ENCODE assay signal across 8 cellular contexts in the genomic region with DNA sequence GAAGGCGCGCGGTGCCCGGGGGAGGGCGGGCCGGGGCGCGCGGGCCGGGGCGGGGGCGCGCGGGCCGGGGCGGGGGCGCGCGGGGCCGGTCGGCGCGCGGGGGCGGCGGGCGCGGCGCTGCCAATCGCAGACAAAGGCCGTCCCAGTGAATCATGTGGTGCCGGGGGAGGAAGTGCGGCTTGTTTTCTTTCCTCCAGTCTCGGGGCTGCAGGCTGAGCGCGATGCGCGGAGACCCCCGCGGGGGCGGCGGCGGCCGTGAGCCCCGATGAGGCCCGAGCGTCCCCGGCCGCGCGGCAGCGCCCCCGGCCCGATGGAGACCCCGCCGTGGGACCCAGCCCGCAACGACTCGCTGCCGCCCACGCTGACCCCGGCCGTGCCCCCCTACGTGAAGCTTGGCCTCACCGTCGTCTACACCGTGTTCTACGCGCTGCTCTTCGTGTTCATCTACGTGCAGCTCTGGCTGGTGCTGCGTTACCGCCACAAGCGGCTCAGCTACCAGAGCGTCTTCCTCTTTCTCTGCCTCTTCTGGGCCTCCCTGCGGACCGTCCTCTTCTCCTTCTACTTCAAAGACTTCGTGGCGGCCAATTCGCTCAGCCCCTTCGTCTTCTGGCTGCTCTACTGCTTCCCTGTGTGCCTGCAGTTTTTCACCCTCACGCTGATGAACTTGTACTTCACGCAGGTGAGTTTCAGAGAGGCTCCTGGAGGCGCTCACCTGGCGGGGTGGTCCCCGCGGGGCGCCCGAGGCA. TPM values are rescaled to one million over a fixed set of nuclear protein-coding genes. Genes with fewer than 3 reads are reported as not detected.
DNase-seq lines count a peak whose midpoint lies in the region; ATAC-seq lines count a peak whose summit lies in the region.

A gene with protein sequence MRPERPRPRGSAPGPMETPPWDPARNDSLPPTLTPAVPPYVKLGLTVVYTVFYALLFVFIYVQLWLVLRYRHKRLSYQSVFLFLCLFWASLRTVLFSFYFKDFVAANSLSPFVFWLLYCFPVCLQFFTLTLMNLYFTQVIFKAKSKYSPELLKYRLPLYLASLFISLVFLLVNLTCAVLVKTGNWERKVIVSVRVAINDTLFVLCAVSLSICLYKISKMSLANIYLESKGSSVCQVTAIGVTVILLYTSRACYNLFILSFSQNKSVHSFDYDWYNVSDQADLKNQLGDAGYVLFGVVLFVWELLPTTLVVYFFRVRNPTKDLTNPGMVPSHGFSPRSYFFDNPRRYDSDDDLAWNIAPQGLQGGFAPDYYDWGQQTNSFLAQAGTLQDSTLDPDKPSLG (plus strand): TSS at position 182 of the 746 bp plus-strand sequence. CDS start 84 bp downstream, at position 266.

- WGBS in mesodermal cell (ENCODE audit: insufficient coverage in 2 of 2), 2 experiments: 0% methylated on average over 36 to 52 of the region's 89 CpGs

- no peaks in the 10 kb centered on the region for H3K4me1 ChIP-seq in endocrine pancreas (ENCODE audit: control insufficient read depth, insufficient read depth, low read length)
- peaks cover 14% of the 10 kb centered on the region for H3K4me1 ChIP-seq in mesodermal cell (ENCODE audit: control insufficient read depth, insufficient read depth, low read length, poor library complexity, severe bottlenecking)

- peak; percentile 49 for ATAC-seq in HG02884 (IDR thresholded peaks at IDR 0.05; ENCODE audit: unreplicated experiment)
- ATAC-seq in activated CD8-positive, alpha-beta T cell treated with anti-CD3 and anti-CD28 coated beads, Interleukin-2, amount 10 ng/mL, durations not matched to agents 7 days and 5 days: peak; percentile 77

- peaks cover 17% of the 10 kb centered on the region for H3K4me1 Mint-ChIP-seq in activated CD8-positive, alpha-beta T cell treated with anti-CD3 and anti-CD28 coated beads, Interleukin-2, amount 10 ng/mL, durations not matched to agents 7 days and 5 days (ENCODE audit: low read depth)

- peaks cover 2% of the 10 kb centered on the region for H3K36me3 Mint-ChIP-seq in activated CD8-positive, alpha-beta T cell treated with anti-CD3 and anti-CD28 coated beads, Interleukin-2, amount 10 ng/mL, durations not matched to agents 7 days and 5 days (ENCODE audit: low read depth)

- peak within 1 kb of the TSS; percentile 86 for H3K27ac Mint-ChIP-seq in activated CD8-positive, alpha-beta T cell treated with anti-CD3 and anti-CD28 coated beads, Interleukin-2, amount 10 ng/mL, durations not matched to agents 7 days and 5 days

- H3K9me3 Mint-ChIP-seq in activated CD8-positive, alpha-beta T cell treated with anti-CD3 and anti-CD28 coated beads, Interleukin-2, amount 10 ng/mL, durations not matched to agents 7 days and 5 days (ENCODE audit: insufficient read depth): no peaks in the 10 kb centered on the region

- H3K4me3 Mint-ChIP-seq in activated CD8-positive, alpha-beta T cell treated with anti-CD3 and anti-CD28 coated beads, Interleukin-2, amount 10 ng/mL, durations not matched to agents 7 days and 5 days: peak within 1 kb of the TSS; percentile 94

- peak within 1 kb of the TSS; percentile 36 for H3K27ac ChIP-seq in mesodermal cell (ENCODE audit: low read depth, low read length, severe bottlenecking)

- no peaks in the 10 kb centered on the region for H3K27me3 ChIP-seq in endocrine pancreas (ENCODE audit: control insufficient read depth, insufficient read depth, low read length)

- DNase-seq in NCI-H748 (lab: John Stamatoyannopoulos, UW; ENCODE audit: unreplicated experiment) (peak; percentile 68), NCI-H748 treated with DMSO at 0.1 percent for 48 hours (lab: John Stamatoyannopoulos, UW) (no peak), NCI-H345 treated with DMSO at 0.1 percent for 48 hours (lab: John Stamatoyannopoulos, UW; ENCODE audit: unreplicated experiment) (peak; percentile 37)
- peak; percentile 72 for DNase-seq in activated CD8-positive, alpha-beta T cell treated with anti-CD3 and anti-CD28 coated beads, Interleukin-2, amount 10 ng/mL, durations not matched to agents 7 days and 5 days
- DNase-seq in stimulated activated CD8-positive, alpha-beta memory T cell treated with anti-CD3 and anti-CD28 coated beads, Interleukin-2, amount 100 ng/mL, for 48 hours (ENCODE audit: low read depth in 2 of 2): peak; percentile 33 to 36

- H3K27me3 Mint-ChIP-seq in activated CD8-positive, alpha-beta T cell treated with anti-CD3 and anti-CD28 coated beads, Interleukin-2, amount 10 ng/mL, durations not matched to agents 7 days and 5 days (ENCODE audit: low read depth): peaks cover 40% of the 10 kb centered on the region

- H3K4me3 ChIP-seq in endocrine pancreas (ENCODE audit: control insufficient read depth, insufficient read depth, low read length) (peak within 1 kb of the TSS; percentile 50), mesodermal cell (ENCODE audit: extremely low read depth, insufficient read depth, low read length, poor library complexity, severe bottlenecking) (peak within 1 kb of the TSS; percentile 72)

- H3K9me3 ChIP-seq in endocrine pancreas (ENCODE audit: control insufficient read depth, low read length) (no peaks in the 10 kb centered on the region), mesodermal cell (ENCODE audit: control insufficient read depth, low read length) (no peaks in the 10 kb centered on the region)

- POLR2A ChIA-PET in activated CD8-positive, alpha-beta T cell treated with anti-CD3 and anti-CD28 coated beads, Interleukin-2, amount 10 ng/mL, durations not matched to agents 7 days and 5 days (lab: Charles Lee): interaction anchor here (0.9 to 2.1 kb wide), 2 partner anchors 14 to 283 kb away, joined by 3 to 4 read pairs; no protein-coding TSS in a partner anchor

- H3K36me3 ChIP-seq in endocrine pancreas (ENCODE audit: control insufficient read depth, insufficient read depth, low read length) (no peaks in the 10 kb centered on the region), mesodermal cell (ENCODE audit: control insufficient read depth, insufficient read depth, low read length) (no peaks in the 10 kb centered on the region)

- H3K9ac ChIP-seq in endocrine pancreas (ENCODE audit: control insufficient read depth, insufficient read depth, low read length): peak within 1 kb of the TSS; percentile 85

- CTCF ChIA-PET in activated CD8-positive, alpha-beta T cell treated with anti-CD3 and anti-CD28 coated beads, Interleukin-2, amount 10 ng/mL, durations not matched to agents 7 days and 5 days (lab: Charles Lee): no interaction called here

RNA-seq across cellular contexts. Expression of the gene that starts here (rescaled TPM):
- total RNA-seq in activated CD8-positive, alpha-beta T cell treated with anti-CD3 and anti-CD28 coated beads, Interleukin-2, amount 10 ng/mL, durations not matched to agents 7 days and 5 days: 1 to 10 TPM; 4.9 to 5.0 TPM
- polyA plus RNA-seq in mesodermal cell (2013, experiment 1 of 2): 13.0 TPM
- 12.6 TPM for polyA plus RNA-seq in mesodermal cell (2013, experiment 2 of 2)
